10 cellular contexts compared by ENCODE assay signal in the genomic region with DNA sequence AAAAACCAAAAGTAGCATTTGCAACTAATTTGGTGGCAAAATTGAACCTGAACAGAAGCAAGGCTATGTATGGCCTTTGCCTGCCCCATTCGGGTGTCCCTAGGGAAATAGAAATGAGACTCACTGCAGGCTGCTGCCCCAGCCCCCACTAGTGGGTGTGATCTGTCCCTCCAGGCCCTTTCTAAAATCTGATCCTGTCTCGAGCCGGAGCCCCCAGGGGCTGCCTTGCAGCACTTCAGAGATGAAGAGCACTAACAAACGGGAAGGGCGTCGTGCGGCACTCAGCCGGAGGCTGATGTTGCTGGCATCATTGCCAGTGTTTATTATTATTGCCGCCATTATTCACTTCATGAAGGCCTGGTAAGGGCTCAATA. TPM values are rescaled to one million over a fixed set of nuclear protein-coding genes. Genes with fewer than 3 reads are reported as not detected.
A peak's percentile ranks its signal among the peaks of the same experiment; 100 is the strongest.
DNase-seq lines count a peak whose midpoint lies in the region; TF ChIP-seq lines count a peak whose summit lies in the region.
"Had no signal": no experiment of that assay in that cellular context is flagged by ENCODE, and none has a peak within 500 bp of the region (broad histone marks: within the 10 kb centered on the region; RNA-seq: fewer than 3 reads in every experiment).

No MANE protein-coding gene starts in this region.

- peaks cover 98% of the 10 kb centered on the region for H3K4me1 ChIP-seq in Karpas-422 (ENCODE audit: low read length)
- H3K4me1 ChIP-seq in neutrophil (ENCODE audit: control insufficient read depth in 1 of 2, insufficient read depth in 1 of 2, low read depth in 1 of 2, low read length in 1 of 2), result peaks cover 28 to 41% of the 10 kb centered on the region in 2 experiments

- peak overlapping the region; percentile 65 for H3K4me2 ChIP-seq in Karpas-422 (ENCODE audit: low read depth, low read length, poor library complexity, severe bottlenecking)

- H3K27me3 Mint-ChIP-seq in activated T-helper 2 cell treated with anti-CD3 and anti-CD28 coated beads, Interferon-gamma antibody, Interleukin-2, Interleukin-4, amounts not matched to agents 10 μg/mL and 5 μg/mL and 100 μg/mL, durations not matched to agents 14 hours and 24 hours and 36 hours (ENCODE audit: low read depth), result no peaks in the 10 kb centered on the region

- peaks cover 86% of the 10 kb centered on the region for H3K36me3 Mint-ChIP-seq in activated T-helper 2 cell treated with anti-CD3 and anti-CD28 coated beads, Interferon-gamma antibody, Interleukin-2, Interleukin-4, amounts not matched to agents 10 μg/mL and 5 μg/mL and 100 μg/mL, durations not matched to agents 14 hours and 24 hours and 36 hours (ENCODE audit: low read depth)

- H3K36me3 ChIP-seq in Karpas-422 (ENCODE audit: insufficient read depth, low read length) (no peaks in the 10 kb centered on the region), neutrophil (peaks cover 93% of the 10 kb centered on the region)

- H3K4me1 Mint-ChIP-seq in activated T-helper 2 cell treated with anti-CD3 and anti-CD28 coated beads, Interferon-gamma antibody, Interleukin-2, Interleukin-4, amounts not matched to agents 10 μg/mL and 5 μg/mL and 100 μg/mL, durations not matched to agents 14 hours and 24 hours and 36 hours (ENCODE audit: low read depth), result peaks cover 65% of the 10 kb centered on the region

- no peaks in the 10 kb centered on the region for H4K20me1 ChIP-seq in Karpas-422 (ENCODE audit: insufficient read depth, low read depth, low read length)

- peak overlapping the region; percentile 37 for H3K4me3 Mint-ChIP-seq in activated T-helper 2 cell treated with anti-CD3 and anti-CD28 coated beads, Interferon-gamma antibody, Interleukin-2, Interleukin-4, amounts not matched to agents 10 μg/mL and 5 μg/mL and 100 μg/mL, durations not matched to agents 14 hours and 24 hours and 36 hours (ENCODE audit: low read depth)

- DNase-seq in NCI-H1105 treated with DMSO at 0.1 percent for 48 hours (lab: John Stamatoyannopoulos, UW) (peak; percentile 28), NCI-H1105 (lab: John Stamatoyannopoulos, UW) (no peak), Karpas-422 (peak; percentile 93), NCI-H187 treated with DMSO at 0.1 percent for 48 hours (lab: John Stamatoyannopoulos, UW) (no peak), NCI-H1694 (lab: John Stamatoyannopoulos, UW) (no peak)
- DNase-seq in activated T-helper 2 cell treated with anti-CD3 and anti-CD28 coated beads, Interferon-gamma antibody, Interleukin-2, Interleukin-4, amounts not matched to agents 10 μg/mL and 5 μg/mL and 100 μg/mL, durations not matched to agents 14 hours and 24 hours and 36 hours (ENCODE audit: low spot score), result no peak
- no peak for DNase-seq in activated CD8-positive, alpha-beta memory T cell treated with anti-CD3 and anti-CD28 coated beads for 24 hours
- DNase-seq: hippocampal formation had no signal

- peak overlapping the region; percentile 72 for H3K9ac ChIP-seq in Karpas-422 (ENCODE audit: low read length)

- peak overlapping the region; percentile 99 for H3K27ac ChIP-seq in Karpas-422 (ENCODE audit: low read length)
- peak overlapping the region; percentile 81 for H3K27ac ChIP-seq in neutrophil

- H3K9me3 Mint-ChIP-seq in activated T-helper 2 cell treated with anti-CD3 and anti-CD28 coated beads, Interferon-gamma antibody, Interleukin-2, Interleukin-4, amounts not matched to agents 10 μg/mL and 5 μg/mL and 100 μg/mL, durations not matched to agents 14 hours and 24 hours and 36 hours, result no peaks in the 10 kb centered on the region

- H3K27me3 ChIP-seq in Karpas-422 (ENCODE audit: low read length) (no peaks in the 10 kb centered on the region), neutrophil (no peaks in the 10 kb centered on the region)

- H3K79me2 ChIP-seq in Karpas-422 (ENCODE audit: low read length), result no peaks in the 10 kb centered on the region

- no peaks in the 10 kb centered on the region for H3K9me2 ChIP-seq in Karpas-422 (replicated peaks; ENCODE audit: insufficient read depth, low read length)

- H3K27ac Mint-ChIP-seq in activated T-helper 2 cell treated with anti-CD3 and anti-CD28 coated beads, Interferon-gamma antibody, Interleukin-2, Interleukin-4, amounts not matched to agents 10 μg/mL and 5 μg/mL and 100 μg/mL, durations not matched to agents 14 hours and 24 hours and 36 hours, result peak overlapping the region; percentile 77

- intact Hi-C loops in activated T-helper 2 cell treated with anti-CD3 and anti-CD28 coated beads, Interferon-gamma antibody, Interleukin-2, Interleukin-4, amounts not matched to agents 10 μg/mL and 5 μg/mL and 100 μg/mL, durations not matched to agents 14 hours and 24 hours and 36 hours (cut with micrococcal nuclease), result loop anchor here (5.0 kb wide), 1 partner anchor 41 kb away; the partner anchor contains the start of gene CD82

- no peak for TF ChIP-seq CTCF in neutrophil (IDR thresholded peaks at IDR 0.05)

- peak overlapping the region; percentile 58 for H3K4me3 ChIP-seq in Karpas-422 (ENCODE audit: low read length)
- H3K4me3 ChIP-seq in neutrophil (ENCODE audit: low read depth in 1 of 2, low read length in 1 of 2), result no peak overlapping the region
- H3K4me3 ChIP-seq: A549 had no signal

- no peak overlapping the region for H2AFZ ChIP-seq in Karpas-422 (ENCODE audit: low read length)

- no peaks in the 10 kb centered on the region for H3K9me3 ChIP-seq in Karpas-422 (ENCODE audit: low read length)
- no peaks in the 10 kb centered on the region for H3K9me3 ChIP-seq in neutrophil
- H3K9me3 ChIP-seq: A549 had no signal

RNA-seq across cellular contexts. Expression of gene CD82, which starts 43.2 kb away (rescaled TPM):
- 22.2 and 39.5 TPM in 2 replicates for total RNA-seq in Karpas-422 (2014; rRNA removed; shearing (Covaris generic); ENCODE audit: low replicate concordance)
- total RNA-seq in activated T-helper 2 cell treated with anti-CD3 and anti-CD28 coated beads, Interferon-gamma antibody, Interleukin-2, Interleukin-4, amounts not matched to agents 10 μg/mL and 5 μg/mL and 100 μg/mL, durations not matched to agents 14 hours and 24 hours and 36 hours, result 397 and 425 TPM in 2 replicates

Comparison
In these comparisons a context has a peak if more than half of its experiments do, and no peak if none do; other contexts are left out.
1. DNase-seq: peak in NCI-H1105 treated with DMSO at 0.1 percent for 48 hours (single experiment) and Karpas-422 (single experiment); none in NCI-H1105 (single experiment), activated T-helper 2 cell treated with anti-CD3 and anti-CD28 coated beads, Interferon-gamma antibody, Interleukin-2, Interleukin-4, amounts not matched to agents 10 μg/mL and 5 μg/mL and 100 μg/mL, durations not matched to agents 14 hours and 24 hours and 36 hours (single experiment), activated CD8-positive, alpha-beta memory T cell treated with anti-CD3 and anti-CD28 coated beads for 24 hours (single experiment), NCI-H187 treated with DMSO at 0.1 percent for 48 hours (single experiment) and NCI-H1694 (single experiment).